28 cellular contexts compared by ENCODE assay signal in genomic region chr7:18828333-18829100, GRCh38.
DNase-seq lines count a peak whose midpoint lies in the region; ATAC-seq, FAIRE-seq and TF ChIP-seq lines count a peak whose summit lies in the region.
"Had no signal": no experiment of that assay in that cellular context is flagged by ENCODE, and none has a peak within 500 bp of the region (broad histone marks: within the 10 kb centered on the region; RNA-seq: fewer than 3 reads in every experiment).

No MANE protein-coding gene starts in this region.

- H3K4me3 Mint-ChIP-seq in GM23338: no peak overlapping the region
- H3K4me3 Mint-ChIP-seq in mesothelial cell of epicardium: no peak overlapping the region
- H3K4me3 Mint-ChIP-seq in CD8-positive, alpha-beta memory T cell: no peak overlapping the region
- H3K4me3 Mint-ChIP-seq: activated CD4-positive, alpha-beta memory T cell treated with anti-CD3 and anti-CD28 coated beads, Interleukin-2, amount 10 ng/mL, durations not matched to agents 7 days and 5 days; activated T-helper 17 cell treated with anti-CD3 and anti-CD28 coated beads, Interleukin-2, amount 50 U/mL, for 72 hours; effector memory CD8-positive, alpha-beta T cell; stimulated activated naive CD8-positive, alpha-beta T cell treated with anti-CD3 and anti-CD28 coated beads, Interleukin-15, Interleukin-2, amounts not matched to agents 100 ng/mL and 50 ng/mL, for 24 hours had no signal

- H3K9me3 Mint-ChIP-seq in GM23338 (no peaks in the 10 kb centered on the region), mesothelial cell of epicardium (no peaks in the 10 kb centered on the region)
- H3K9me3 Mint-ChIP-seq in CD8-positive, alpha-beta memory T cell: peaks cover 0 to 3% (median 0%) of the 10 kb centered on the region in 5 donors
- H3K9me3 Mint-ChIP-seq: effector memory CD8-positive, alpha-beta T cell; stimulated activated naive CD8-positive, alpha-beta T cell treated with anti-CD3 and anti-CD28 coated beads, Interleukin-15, Interleukin-2, amounts not matched to agents 100 ng/mL and 50 ng/mL, for 24 hours had no signal

- TF ChIP-seq POLR2A in GM12892 (IDR thresholded peaks at IDR 0.05; ENCODE audit: low read depth, low read length): no peak

- no peaks in the 10 kb centered on the region for H3K27me3 Mint-ChIP-seq in GM23338 (ENCODE audit: insufficient read depth, low read depth, poor library complexity)
- H3K27me3 Mint-ChIP-seq in mesothelial cell of epicardium (ENCODE audit: low read depth): no peaks in the 10 kb centered on the region
- H3K27me3 Mint-ChIP-seq in CD8-positive, alpha-beta memory T cell: no peaks in the 10 kb centered on the region
- H3K27me3 Mint-ChIP-seq: activated CD4-positive, alpha-beta memory T cell treated with anti-CD3 and anti-CD28 coated beads, Interleukin-2, amount 10 ng/mL, durations not matched to agents 7 days and 5 days; activated T-helper 17 cell treated with anti-CD3 and anti-CD28 coated beads, Interleukin-2, amount 50 U/mL, for 72 hours; effector memory CD8-positive, alpha-beta T cell; stimulated activated naive CD8-positive, alpha-beta T cell treated with anti-CD3 and anti-CD28 coated beads, Interleukin-15, Interleukin-2, amounts not matched to agents 100 ng/mL and 50 ng/mL, for 24 hours had no signal

- peaks cover 3% of the 10 kb centered on the region; the same call in 1 of the 2 replicates for H3K9me2 ChIP-seq in GM23338 (ENCODE audit: insufficient read depth)

- H3K4me1 Mint-ChIP-seq in GM23338: peaks cover 7% of the 10 kb centered on the region; the same call in 2 of the 3 replicates
- H3K4me1 Mint-ChIP-seq in mesothelial cell of epicardium: peaks cover 42% of the 10 kb centered on the region
- no peaks in the 10 kb centered on the region for H3K4me1 Mint-ChIP-seq in CD8-positive, alpha-beta memory T cell
- H3K4me1 Mint-ChIP-seq: activated CD4-positive, alpha-beta memory T cell treated with anti-CD3 and anti-CD28 coated beads, Interleukin-2, amount 10 ng/mL, durations not matched to agents 7 days and 5 days; activated T-helper 17 cell treated with anti-CD3 and anti-CD28 coated beads, Interleukin-2, amount 50 U/mL, for 72 hours had no signal

- H3K36me3 ChIP-seq in GM23338 (ENCODE audit: insufficient read depth) (no peaks in the 10 kb centered on the region), adipocyte (ENCODE audit: control insufficient read depth, insufficient read depth, low read length, severe bottlenecking) (no peaks in the 10 kb centered on the region), aorta (ENCODE audit: control insufficient read depth in 1 of 2, insufficient read depth in 2 of 2, low read length in 1 of 2) (no peaks in the 10 kb centered on the region)
- H3K36me3 ChIP-seq in CD8-positive, alpha-beta memory T cell (ENCODE audit: insufficient read depth, low read length): no peaks in the 10 kb centered on the region
- H3K36me3 ChIP-seq: cardiac muscle cell, neutrophil, SJCRH30, tibial nerve had no signal

- DNase-seq in GM23338 (ENCODE audit: low spot score) (no peak), adipocyte (ENCODE audit: low read depth) (no peak), mesothelial cell of epicardium (ENCODE audit: low spot score in 2 of 2, unreplicated experiment in 2 of 2) (no peak), aorta (no peak), GM12892 (ENCODE audit: insufficient read length) (no peak)
- no peak for DNase-seq in CD8-positive, alpha-beta memory T cell
- DNase-seq: activated CD4-positive, alpha-beta memory T cell treated with anti-CD3 and anti-CD28 coated beads, Interleukin-2, amount 10 ng/mL, durations not matched to agents 7 days and 5 days; activated naive CD4-positive, alpha-beta T cell treated with anti-CD3 and anti-CD28 coated beads, Interleukin-2, amount 50 U/mL, for 16 hours; anterior cingulate cortex; Calu3; cortex of kidney; DND-41; effector memory CD8-positive, alpha-beta T cell; NCI-H1105; NCI-H2029; psoas muscle; SJCRH30; T-helper 1 cell had no signal

- no peaks in the 10 kb centered on the region for H3F3A ChIP-seq in GM23338 (replicated peaks; ENCODE audit: low read depth)

- no peaks in the 10 kb centered on the region for H3K79me2 ChIP-seq in GM23338 (replicated peaks; ENCODE audit: insufficient read depth)

- H3K4me3 ChIP-seq in GM23338 (no peak overlapping the region), adipocyte (ENCODE audit: low read length) (peak overlapping the region; percentile 53), aorta (ENCODE audit: low read length in 2 of 2) (no peak overlapping the region)
- H3K4me3 ChIP-seq in CD8-positive, alpha-beta memory T cell (ENCODE audit: low read length): no peak overlapping the region
- H3K4me3 ChIP-seq: cardiac muscle cell, psoas muscle, SJCRH30, tibial nerve had no signal

- intact Hi-C loops in aorta (cut with DNase I): no loop called here

- peak overlapping the region; percentile 43 for H2AFZ ChIP-seq in GM23338

- ATAC-seq in GM23338 (no peak), aorta (ENCODE audit: low FRiP score) (peak; percentile 10), HG03175 (IDR thresholded peaks at IDR 0.05; ENCODE audit: unreplicated experiment) (no peak)
- ATAC-seq: activated CD4-positive, CD25-positive, alpha-beta regulatory T cell treated with anti-CD3 and anti-CD28 coated beads, Interleukin-2, amount 50 U/mL, for 24 hours; activated T-helper 17 cell treated with anti-CD3 and anti-CD28 coated beads, Interleukin-2, amount 50 U/mL, for 72 hours; effector memory CD8-positive, alpha-beta T cell; psoas muscle had no signal

- H3K27me3 ChIP-seq in GM23338 (ENCODE audit: insufficient read depth) (no peaks in the 10 kb centered on the region), adipocyte (replicated peaks; ENCODE audit: control insufficient read depth, insufficient read depth, low read length) (no peaks in the 10 kb centered on the region), aorta (ENCODE audit: control insufficient read depth in 1 of 2, insufficient read depth in 2 of 2, low read length in 1 of 2) (no peaks in the 10 kb centered on the region)
- H3K27me3 ChIP-seq in CD8-positive, alpha-beta memory T cell (ENCODE audit: insufficient read depth, low read length, poor library complexity, severe bottlenecking): no peaks in the 10 kb centered on the region
- H3K27me3 ChIP-seq: cardiac muscle cell, neutrophil, SJCRH30, tibial nerve had no signal

- no peak overlapping the region for H3K9ac ChIP-seq in adipocyte (ENCODE audit: low read length)

- H3K9me3 ChIP-seq in adipocyte (ENCODE audit: control insufficient read depth, low read length): no peaks in the 10 kb centered on the region
- no peaks in the 10 kb centered on the region for H3K9me3 ChIP-seq in aorta (ENCODE audit: control insufficient read depth, low read length)
- no peaks in the 10 kb centered on the region for H3K9me3 ChIP-seq in CD8-positive, alpha-beta memory T cell (ENCODE audit: low read length)
- H3K9me3 ChIP-seq: neutrophil, psoas muscle, SJCRH30, tibial nerve had no signal

- CTCF ChIA-PET in CD8-positive, alpha-beta memory T cell (lab: Charles Lee): no interaction called here

- H3K27ac ChIP-seq in GM23338 (ENCODE audit: low read depth): no peak overlapping the region
- H3K27ac ChIP-seq in aorta (ENCODE audit: low read depth in 1 of 2, low read length in 2 of 2): no peak overlapping the region
- no peak overlapping the region for H3K27ac ChIP-seq in CD8-positive, alpha-beta memory T cell (ENCODE audit: low read depth, low read length)
- H3K27ac ChIP-seq: C4-2B, cardiac muscle cell, neutrophil, psoas muscle, SJCRH30, tibial nerve had no signal

- no peak for FAIRE-seq in GM12892 (lab: Jason Lieb, UNC)
- FAIRE-seq: frontal cortex, TTC549 had no signal

- no peaks in the 10 kb centered on the region; the same call in 1 of the 2 replicates for H3K4me1 ChIP-seq in GM23338 (ENCODE audit: insufficient read depth)
- H3K4me1 ChIP-seq in adipocyte (ENCODE audit: control insufficient read depth, insufficient read depth, low read length): peaks cover 37% of the 10 kb centered on the region
- H3K4me1 ChIP-seq in aorta (ENCODE audit: control insufficient read depth in 1 of 2, insufficient read depth in 2 of 2, low read length in 2 of 2): no peaks in the 10 kb centered on the region
- H3K4me1 ChIP-seq in CD8-positive, alpha-beta memory T cell (ENCODE audit: insufficient read depth, low read length): no peaks in the 10 kb centered on the region
- H3K4me1 ChIP-seq: psoas muscle had no signal

- H3K27ac Mint-ChIP-seq in GM23338: no peak overlapping the region
- H3K27ac Mint-ChIP-seq in mesothelial cell of epicardium: peak overlapping the region; percentile 95
- H3K27ac Mint-ChIP-seq in CD8-positive, alpha-beta memory T cell: no peak overlapping the region
- H3K27ac Mint-ChIP-seq: activated CD4-positive, alpha-beta memory T cell treated with anti-CD3 and anti-CD28 coated beads, Interleukin-2, amount 10 ng/mL, durations not matched to agents 7 days and 5 days; activated T-helper 17 cell treated with anti-CD3 and anti-CD28 coated beads, Interleukin-2, amount 50 U/mL, for 72 hours; effector memory CD8-positive, alpha-beta T cell; stimulated activated naive CD8-positive, alpha-beta T cell treated with anti-CD3 and anti-CD28 coated beads, Interleukin-15, Interleukin-2, amounts not matched to agents 100 ng/mL and 50 ng/mL, for 24 hours had no signal

- TF ChIP-seq CTCF in GM23338 (conservative IDR thresholded peaks at IDR 0.05; ENCODE audit: low read depth in 2 of 2) (no peak), mesothelial cell of epicardium (IDR thresholded peaks at IDR 0.05; ENCODE audit: unreplicated experiment) (no peak)

- H3K36me3 Mint-ChIP-seq in GM23338 (ENCODE audit: low read depth): no peaks in the 10 kb centered on the region
- no peaks in the 10 kb centered on the region for H3K36me3 Mint-ChIP-seq in mesothelial cell of epicardium
- no peaks in the 10 kb centered on the region for H3K36me3 Mint-ChIP-seq in CD8-positive, alpha-beta memory T cell

- WGBS in aorta, 2 donors: 77 to 83% methylated on average over 8 of the region's 8 CpGs

- no peaks in the 10 kb centered on the region for H4K20me1 ChIP-seq in GM23338 (replicated peaks; ENCODE audit: insufficient read depth)

- H3K4me2 ChIP-seq in GM23338: no peak overlapping the region

- POLR2A ChIA-PET in CD8-positive, alpha-beta memory T cell (lab: Charles Lee): no interaction called here
